In genomic region chr9:135704366-135704947, GRCh38 we compare ENCODE assay signal across 20 cellular contexts. TPM values are rescaled to one million over a fixed set of nuclear protein-coding genes. Genes with fewer than 3 reads are reported as not detected.
A peak's percentile ranks its signal among the peaks of the same experiment; 100 is the strongest.
DNase-seq lines count a peak whose midpoint lies in the region; ATAC-seq lines count a peak whose summit lies in the region.
"Had no signal": no experiment of that assay in that cellular context is flagged by ENCODE, and none has a peak within 500 bp of the region (broad histone marks: within the 10 kb centered on the region; RNA-seq: fewer than 3 reads in every experiment).

No MANE protein-coding gene starts in this region.

- ATAC-seq in Right ventricle myocardium superior (ENCODE audit: poor library complexity): peak; percentile 4
- ATAC-seq in right cardiac atrium: peak; percentile 18 to 24
- ATAC-seq in sciatic nerve: peak; percentile 14
- no peak for ATAC-seq in HG02938 (IDR thresholded peaks at IDR 0.05; ENCODE audit: unreplicated experiment)
- ATAC-seq: CD8-positive, alpha-beta T cell; GM12878; Panc1 had no signal

- H3K36me3 ChIP-seq in SJCRH30: no peaks in the 10 kb centered on the region
- no peaks in the 10 kb centered on the region for H3K36me3 ChIP-seq in H7 (replicated peaks; ENCODE audit: control insufficient read depth, insufficient read depth, low read length)

- intact Hi-C loops in Right ventricle myocardium superior (cut with DNase I): no loop called here
- intact Hi-C loops in cardiac septum (cut with DNase I): loop anchor here (5.0 kb wide), 1 partner anchor 418 kb away; no protein-coding TSS in a partner anchor
- intact Hi-C loops in right cardiac atrium (cut with DNase I): loop anchor here in 1 of 4 donors (10.0 kb wide), 1 partner anchor 420 kb away; no protein-coding TSS in a partner anchor
- intact Hi-C loops in sciatic nerve (cut with DNase I): no loop called here

- 62% methylated on average over 8 of the region's 8 CpGs for WGBS in right cardiac atrium

- H3K27ac ChIP-seq in SJCRH30: peak overlapping the region; percentile 34
- no peak overlapping the region for H3K27ac ChIP-seq in right cardiac atrium (ENCODE audit: low read length)

- H3K4me1 ChIP-seq in SJCRH30 (peaks cover 15% of the 10 kb centered on the region), right cardiac atrium (ENCODE audit: control insufficient read depth, insufficient read depth, low read length) (no peaks in the 10 kb centered on the region)

- no peaks in the 10 kb centered on the region for H3K9me3 ChIP-seq in SJCRH30 (replicated peaks)
- H3K9me3 ChIP-seq in right cardiac atrium (ENCODE audit: control insufficient read depth, low read length): no peaks in the 10 kb centered on the region

- DNase-seq in Right ventricle myocardium superior (no peak), cardiac septum (ENCODE audit: low spot score) (no peak), SJCRH30 (peak; percentile 94 to 95), right cardiac atrium (peak in 1 of 3 donors; percentile 74), sciatic nerve (ENCODE audit: low spot score) (no peak), NCI-H2196 (lab: John Stamatoyannopoulos, UW; ENCODE audit: unreplicated experiment) (no peak), H7 (no peak)
- DNase-seq: 8988T; CD8-positive, alpha-beta T cell; DMS79 treated with DMSO at 0.1 percent for 48 hours; Kasumi-1; MM.1S; NCI-H1092 treated with DMSO at 0.1 percent for 48 hours; NCI-H2081 treated with DMSO at 0.1 percent for 48 hours; NCI-H510A treated with DMSO at 0.1 percent for 48 hours had no signal

- H3K27me3 ChIP-seq in SJCRH30: no peaks in the 10 kb centered on the region
- H3K27me3 ChIP-seq in right cardiac atrium (ENCODE audit: control insufficient read depth, insufficient read depth): no peaks in the 10 kb centered on the region
- H3K27me3 ChIP-seq in H7 (ENCODE audit: control insufficient read depth, insufficient read depth, low read length): peaks cover 2% of the 10 kb centered on the region; the same call in 1 of the 2 replicates

- H3K4me3 ChIP-seq in SJCRH30: peak overlapping the region; percentile 51
- H3K4me3 ChIP-seq in right cardiac atrium (ENCODE audit: low read length): no peak overlapping the region
- no peak overlapping the region for H3K4me3 ChIP-seq in H7 (ENCODE audit: insufficient read depth, low read depth, low read length)
- H3K4me3 ChIP-seq: GM12878, GM23338 had no signal

RNA-seq across cellular contexts. Expression of gene KCNT1, which starts 2.5 kb away (rescaled TPM):
- 3.9 TPM for total RNA-seq in Right ventricle myocardium superior
- 1.2 TPM for total RNA-seq in cardiac septum
- 0.33 and 0.51 TPM in 2 replicates for total RNA-seq in SJCRH30 (2014; rRNA removed; shearing (Covaris generic))
- total RNA-seq in right cardiac atrium: 1 to 10 TPM in 1 of 4 donors, under 1 TPM in 2, not detected in 1; 0.17 to 1.1 (median 0.32) TPM
- 0.20 TPM for polyA plus RNA-seq in right cardiac atrium
- total RNA-seq in sciatic nerve: 0.53 TPM
- 0.10 TPM in 1 of 2 replicates, not detected in the other for total RNA-seq in H7 (2014; rRNA removed; shearing (Covaris generic))
- total RNA-seq: CD8-positive, alpha-beta T cell; GM12878 had no signal
- polyA plus RNA-seq: BJ, GM12878 had no signal

RNA-seq across cellular contexts. Expression of gene SOHLH1, which starts 5.2 kb away (rescaled TPM):
- total RNA-seq in Right ventricle myocardium superior (not detected), cardiac septum (not detected), right cardiac atrium (not detected), sciatic nerve (not detected)
- total RNA-seq in SJCRH30 (2014; rRNA removed; shearing (Covaris generic)): 2.1 and 2.4 TPM in 2 replicates
- polyA plus RNA-seq in right cardiac atrium: not detected
- not detected in 2 replicates for total RNA-seq in H7 (2014; rRNA removed; shearing (Covaris generic))
- total RNA-seq: CD8-positive, alpha-beta T cell; GM12878 had no signal
- polyA plus RNA-seq: BJ, GM12878, GM23338 had no signal

RNA-seq across cellular contexts. Expression of gene LCN9, which starts 41.3 kb away (rescaled TPM):
- total RNA-seq in Right ventricle myocardium superior (not detected), cardiac septum (not detected), right cardiac atrium (not detected), sciatic nerve (not detected)
- total RNA-seq in SJCRH30 (2014; rRNA removed; shearing (Covaris generic)): not detected in 2 replicates
- polyA plus RNA-seq in right cardiac atrium: not detected
- 0.44 TPM in 1 of 2 replicates, not detected in the other for total RNA-seq in H7 (2014; rRNA removed; shearing (Covaris generic))
- total RNA-seq: CD8-positive, alpha-beta T cell; GM12878; GM23338 had no signal
- polyA plus RNA-seq: BJ, GM12878, GM23338 had no signal

Comparison
In these comparisons a context has a peak if more than half of its experiments do, and no peak if none do; other contexts are left out.
1. DNase-seq: peak in SJCRH30 (2 of 2); none in Right ventricle myocardium superior (single experiment), cardiac septum (single experiment), sciatic nerve (single experiment), NCI-H2196 (single experiment) and H7 (single experiment).